In the genomic region with DNA sequence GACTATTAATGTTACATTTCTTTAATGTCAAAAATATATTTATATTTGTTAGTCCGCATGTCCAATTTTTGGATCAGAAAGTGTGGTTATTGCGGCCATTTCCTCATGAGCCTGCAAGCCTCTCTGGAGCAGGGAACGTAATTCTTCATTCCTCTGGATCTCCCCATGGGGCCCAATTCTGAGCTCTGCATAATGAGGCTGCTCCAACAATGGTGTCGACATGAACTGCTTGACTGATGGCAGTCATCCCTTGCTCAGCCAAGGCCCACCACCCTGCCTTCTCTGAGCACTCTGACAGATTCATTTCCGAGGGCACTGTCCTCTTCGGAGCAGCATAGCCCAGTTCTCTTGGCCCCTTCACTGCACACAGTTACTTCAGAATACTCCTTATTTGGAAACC, we compare ENCODE assay signal across 1 cellular context.
TF ChIP-seq lines count a peak whose summit lies in the region.

No MANE protein-coding gene starts in this region.

TF ChIP-seq in HepG2, 621 proteins besides CTCF, POLR2A, EP300 and RAD21:
- TF ChIP-seq AGO2 (optimal IDR thresholded peaks at IDR 0.05; ENCODE audit: low read depth, low read length) (no peak), CC2D1A (CRISPR knock-in tag; IDR thresholded peaks at IDR 0.05) (no peak), ZNF766 (CRISPR knock-in tag; IDR thresholded peaks at IDR 0.05; ENCODE audit: borderline replicate concordance) (no peak)
- TF ChIP-seq, protein P1, sequence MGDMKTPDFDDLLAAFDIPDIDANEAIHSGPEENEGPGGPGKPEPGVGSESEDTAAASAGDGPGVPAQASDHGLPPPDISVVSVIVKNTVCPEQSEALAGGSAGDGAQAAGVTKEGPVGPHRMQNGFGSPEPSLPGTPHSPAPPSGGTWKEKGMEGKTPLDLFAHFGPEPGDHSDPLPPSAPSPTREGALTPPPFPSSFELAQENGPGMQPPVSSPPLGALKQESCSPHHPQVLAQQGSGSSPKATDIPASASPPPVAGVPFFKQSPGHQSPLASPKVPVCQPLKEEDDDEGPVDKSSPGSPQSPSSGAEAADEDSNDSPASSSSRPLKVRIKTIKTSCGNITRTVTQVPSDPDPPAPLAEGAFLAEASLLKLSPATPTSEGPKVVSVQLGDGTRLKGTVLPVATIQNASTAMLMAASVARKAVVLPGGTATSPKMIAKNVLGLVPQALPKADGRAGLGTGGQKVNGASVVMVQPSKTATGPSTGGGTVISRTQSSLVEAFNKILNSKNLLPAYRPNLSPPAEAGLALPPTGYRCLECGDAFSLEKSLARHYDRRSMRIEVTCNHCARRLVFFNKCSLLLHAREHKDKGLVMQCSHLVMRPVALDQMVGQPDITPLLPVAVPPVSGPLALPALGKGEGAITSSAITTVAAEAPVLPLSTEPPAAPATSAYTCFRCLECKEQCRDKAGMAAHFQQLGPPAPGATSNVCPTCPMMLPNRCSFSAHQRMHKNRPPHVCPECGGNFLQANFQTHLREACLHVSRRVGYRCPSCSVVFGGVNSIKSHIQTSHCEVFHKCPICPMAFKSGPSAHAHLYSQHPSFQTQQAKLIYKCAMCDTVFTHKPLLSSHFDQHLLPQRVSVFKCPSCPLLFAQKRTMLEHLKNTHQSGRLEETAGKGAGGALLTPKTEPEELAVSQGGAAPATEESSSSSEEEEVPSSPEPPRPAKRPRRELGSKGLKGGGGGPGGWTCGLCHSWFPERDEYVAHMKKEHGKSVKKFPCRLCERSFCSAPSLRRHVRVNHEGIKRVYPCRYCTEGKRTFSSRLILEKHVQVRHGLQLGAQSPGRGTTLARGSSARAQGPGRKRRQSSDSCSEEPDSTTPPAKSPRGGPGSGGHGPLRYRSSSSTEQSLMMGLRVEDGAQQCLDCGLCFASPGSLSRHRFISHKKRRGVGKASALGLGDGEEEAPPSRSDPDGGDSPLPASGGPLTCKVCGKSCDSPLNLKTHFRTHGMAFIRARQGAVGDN (CRISPR knock-in tag; IDR thresholded peaks at IDR 0.05): peak; percentile 9; the same call in 1 of the 2 replicates
TF ChIP-seq in HepG2: peak in this region for 1.
